ENCODE assay signal across 35 cellular contexts in genomic region chr9:99903393-99903792, GRCh38.
"Had no signal": no experiment of that assay in that cellular context is flagged by ENCODE, and none has a peak within 500 bp of the region (broad histone marks: within the 10 kb centered on the region; RNA-seq: fewer than 3 reads in every experiment).

No MANE protein-coding gene starts in this region.

- H3K9me3 ChIP-seq: MG63 had no signal

- DNase-seq: Karpas-422, Kasumi-1, MG63, MM.1S, MV-4-11, NCI-H1048, NCI-H1092, NCI-H1092 treated with DMSO at 0.1 percent for 48 hours, NCI-H1105, NCI-H1105 treated with DMSO at 0.1 percent for 48 hours, NCI-H1417, NCI-H1417 treated with DMSO at 0.1 percent for 48 hours, NCI-H1436, NCI-H1436 treated with DMSO at 0.1 percent for 48 hours, NCI-H146, NCI-H1694, NCI-H1694 treated with DMSO at 0.1 percent for 48 hours, NCI-H187, NCI-H187 treated with DMSO at 0.1 percent for 48 hours, NCI-H1930, NCI-H2029, NCI-H2029 treated with DMSO at 0.1 percent for 48 hours, NCI-H2081, NCI-H2081 treated with DMSO at 0.1 percent for 48 hours, NCI-H2107, NCI-H2171, NCI-H2171 treated with DMSO at 0.1 percent for 48 hours, NCI-H2227 treated with DMSO at 0.1 percent for 48 hours, NCI-H226, NCI-H345, NCI-H446, NCI-H446 treated with DMSO at 0.1 percent for 48 hours, NCI-H510A, NCI-H510A treated with DMSO at 0.1 percent for 48 hours, NCI-H524 had no signal

- H3K4me3 ChIP-seq: MG63 had no signal
